11 cellular contexts compared by ENCODE assay signal in the genomic region with DNA sequence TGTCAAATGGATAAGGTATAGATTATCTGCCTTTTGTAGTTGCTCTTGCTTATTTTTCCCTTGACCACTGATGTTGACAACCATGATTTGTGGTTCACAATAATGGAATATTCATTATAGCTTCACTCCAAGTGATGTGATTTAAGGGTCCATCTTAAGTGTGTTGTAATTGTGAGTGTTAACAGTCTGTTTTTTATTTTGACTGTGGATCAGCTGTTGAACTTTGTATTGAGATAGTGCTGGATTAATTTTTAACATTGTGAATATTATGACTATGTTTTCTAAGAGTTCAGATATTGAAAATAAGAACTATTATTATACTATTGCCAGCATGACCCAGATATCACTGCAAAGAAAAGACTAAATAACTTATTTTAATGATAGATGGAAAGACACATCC. TPM values are rescaled to one million over a fixed set of nuclear protein-coding genes. Genes with fewer than 3 reads are reported as not detected.
"Had no signal": no experiment of that assay in that cellular context is flagged by ENCODE, and none has a peak within 500 bp of the region (broad histone marks: within the 10 kb centered on the region; RNA-seq: fewer than 3 reads in every experiment).

No MANE protein-coding gene starts in this region.

- H2AFZ ChIP-seq: GM23248, GM23338 had no signal

- H3K4me1 ChIP-seq: HAP-1 had no signal

- DNase-seq: GM23248, GOT3, H7, H9, HCEC 1CT, HFFc6 had no signal

- H3K4me2 ChIP-seq: GM23338 had no signal

- H3K36me3 ChIP-seq: HAP-1 had no signal

- H3K4me3 ChIP-seq: GM23248, GM23338, HAP-1 had no signal

- FAIRE-seq: H1, H54 had no signal

- H3K27ac ChIP-seq: GM23248 had no signal

- ATAC-seq: GM23338, HCT116 had no signal

- H3K9ac ChIP-seq: GM23248 had no signal

RNA-seq across cellular contexts. Expression of a gene that starts 8.6 kb away (rescaled TPM):
- total RNA-seq: HFFc6 had no signal
